In the genomic region with DNA sequence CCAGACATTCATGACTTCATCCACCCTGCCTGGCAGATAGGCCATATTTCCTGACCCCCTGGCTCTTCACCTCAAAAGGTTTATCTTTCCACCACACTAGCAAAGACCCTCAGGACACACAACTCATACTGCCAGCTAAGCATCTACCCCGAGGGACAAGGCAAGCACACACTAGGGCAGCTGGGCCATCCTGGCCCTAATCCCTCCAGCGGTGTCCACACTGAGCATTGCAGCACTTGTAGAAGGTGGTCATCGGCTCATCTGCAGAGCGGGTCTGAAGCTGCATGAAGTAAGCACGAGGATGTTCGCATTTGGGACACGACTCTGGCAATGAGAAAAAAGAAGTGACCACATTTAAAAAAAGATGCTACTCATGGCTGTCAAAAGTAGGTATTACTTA, we compare ENCODE assay signal across 24 cellular contexts. TPM values are rescaled to one million over a fixed set of nuclear protein-coding genes. Genes with fewer than 3 reads are reported as not detected.
A peak's percentile ranks its signal among the peaks of the same experiment; 100 is the strongest.
DNase-seq lines count a peak whose midpoint lies in the region; ATAC-seq and TF ChIP-seq lines count a peak whose summit lies in the region.
"Had no signal": no experiment of that assay in that cellular context is flagged by ENCODE, and none has a peak within 500 bp of the region (broad histone marks: within the 10 kb centered on the region; RNA-seq: fewer than 3 reads in every experiment).

No MANE protein-coding gene starts in this region.

- peak overlapping the region; percentile 56 for H3K27ac Mint-ChIP-seq in activated CD4-positive, alpha-beta T cell treated with anti-CD3 and anti-CD28 coated beads, Interleukin-2, amount 10 ng/mL, durations not matched to agents 24 days and 14 days
- peak overlapping the region; percentile 10 for H3K27ac Mint-ChIP-seq in activated T-helper 1 cell treated with anti-CD3 and anti-CD28 coated beads, Interleukin-12 subunit alpha, Interleukin-12 subunit beta, Interleukin-2, Interleukin-4 antibody, amounts not matched to agents 30 ng/mL and 10 ng/mL and 1 ng/mL, durations not matched to agents 14 hours and 24 hours and 36 hours

- no peaks in the 10 kb centered on the region for H3K27me3 Mint-ChIP-seq in activated CD4-positive, alpha-beta T cell treated with anti-CD3 and anti-CD28 coated beads, Interleukin-2, amount 10 ng/mL, durations not matched to agents 24 days and 14 days
- H3K27me3 Mint-ChIP-seq in activated T-helper 1 cell treated with anti-CD3 and anti-CD28 coated beads, Interleukin-12 subunit alpha, Interleukin-12 subunit beta, Interleukin-2, Interleukin-4 antibody, amounts not matched to agents 30 ng/mL and 10 ng/mL and 1 ng/mL, durations not matched to agents 14 hours and 24 hours and 36 hours (ENCODE audit: insufficient read depth), result no peaks in the 10 kb centered on the region

- no peak overlapping the region for H3K27ac ChIP-seq in right atrium auricular region
- H3K27ac ChIP-seq: 22Rv1, HL-60, PC-9, SJSA1 had no signal

- no peaks in the 10 kb centered on the region for H3K9me3 ChIP-seq in right atrium auricular region
- H3K9me3 ChIP-seq: SJSA1 had no signal

- H3K4me3 Mint-ChIP-seq in activated CD4-positive, alpha-beta T cell treated with anti-CD3 and anti-CD28 coated beads, Interleukin-2, amount 10 ng/mL, durations not matched to agents 24 days and 14 days, result no peak overlapping the region
- no peak overlapping the region for H3K4me3 Mint-ChIP-seq in activated T-helper 1 cell treated with anti-CD3 and anti-CD28 coated beads, Interleukin-12 subunit alpha, Interleukin-12 subunit beta, Interleukin-2, Interleukin-4 antibody, amounts not matched to agents 30 ng/mL and 10 ng/mL and 1 ng/mL, durations not matched to agents 14 hours and 24 hours and 36 hours

- peaks cover 70% of the 10 kb centered on the region for H3K36me3 Mint-ChIP-seq in activated CD4-positive, alpha-beta T cell treated with anti-CD3 and anti-CD28 coated beads, Interleukin-2, amount 10 ng/mL, durations not matched to agents 24 days and 14 days (ENCODE audit: low read depth)
- H3K36me3 Mint-ChIP-seq in activated T-helper 1 cell treated with anti-CD3 and anti-CD28 coated beads, Interleukin-12 subunit alpha, Interleukin-12 subunit beta, Interleukin-2, Interleukin-4 antibody, amounts not matched to agents 30 ng/mL and 10 ng/mL and 1 ng/mL, durations not matched to agents 14 hours and 24 hours and 36 hours (ENCODE audit: low read depth), result peaks cover 48% of the 10 kb centered on the region

- H3K9me3 Mint-ChIP-seq in activated CD4-positive, alpha-beta T cell treated with anti-CD3 and anti-CD28 coated beads, Interleukin-2, amount 10 ng/mL, durations not matched to agents 24 days and 14 days, result no peaks in the 10 kb centered on the region
- H3K9me3 Mint-ChIP-seq in activated T-helper 1 cell treated with anti-CD3 and anti-CD28 coated beads, Interleukin-12 subunit alpha, Interleukin-12 subunit beta, Interleukin-2, Interleukin-4 antibody, amounts not matched to agents 30 ng/mL and 10 ng/mL and 1 ng/mL, durations not matched to agents 14 hours and 24 hours and 36 hours, result no peaks in the 10 kb centered on the region

- no peak for TF ChIP-seq CTCF in right atrium auricular region (IDR thresholded peaks at IDR 0.05)
- TF ChIP-seq CTCF in omental fat pad (IDR thresholded peaks at IDR 0.05), result no peak

- intact Hi-C loops in activated CD4-positive, alpha-beta T cell treated with anti-CD3 and anti-CD28 coated beads, Interleukin-2, amount 10 ng/mL, durations not matched to agents 24 days and 14 days (cut with micrococcal nuclease), result no loop called here
- intact Hi-C loops in Right ventricle myocardium inferior (cut with DNase I), result no loop called here
- intact Hi-C loops in activated T-helper 1 cell treated with anti-CD3 and anti-CD28 coated beads, Interleukin-12 subunit alpha, Interleukin-12 subunit beta, Interleukin-2, Interleukin-4 antibody, amounts not matched to agents 30 ng/mL and 10 ng/mL and 1 ng/mL, durations not matched to agents 14 hours and 24 hours and 36 hours (cut with micrococcal nuclease), result no loop called here

- H3K4me1 Mint-ChIP-seq in activated CD4-positive, alpha-beta T cell treated with anti-CD3 and anti-CD28 coated beads, Interleukin-2, amount 10 ng/mL, durations not matched to agents 24 days and 14 days, result peaks cover 34% of the 10 kb centered on the region
- H3K4me1 Mint-ChIP-seq in activated T-helper 1 cell treated with anti-CD3 and anti-CD28 coated beads, Interleukin-12 subunit alpha, Interleukin-12 subunit beta, Interleukin-2, Interleukin-4 antibody, amounts not matched to agents 30 ng/mL and 10 ng/mL and 1 ng/mL, durations not matched to agents 14 hours and 24 hours and 36 hours (ENCODE audit: low read depth), result peaks cover 27% of the 10 kb centered on the region

- no peak for ATAC-seq in Right ventricle myocardium inferior
- peak; percentile 44 for ATAC-seq in omental fat pad (ENCODE audit: low FRiP score)
- no peak for ATAC-seq in GM19395 (IDR thresholded peaks at IDR 0.05; ENCODE audit: unreplicated experiment)

- no peak for DNase-seq in activated CD4-positive, alpha-beta T cell treated with anti-CD3 and anti-CD28 coated beads, Interleukin-2, amount 10 ng/mL, durations not matched to agents 24 days and 14 days
- DNase-seq in activated CD4-positive, alpha-beta T cell treated with anti-CD3 and anti-CD28 coated beads for 1 hour, result no peak
- DNase-seq in Right ventricle myocardium inferior (ENCODE audit: missing footprints) (peak; percentile 35), right atrium auricular region (ENCODE audit: low spot score) (no peak), omental fat pad (ENCODE audit: low spot score) (no peak), NCI-H748 treated with DMSO at 0.1 percent for 48 hours (lab: John Stamatoyannopoulos, UW) (no peak)
- DNase-seq in activated T-helper 1 cell treated with anti-CD3 and anti-CD28 coated beads, Interleukin-12 subunit alpha, Interleukin-12 subunit beta, Interleukin-2, Interleukin-4 antibody, amounts not matched to agents 30 ng/mL and 10 ng/mL and 1 ng/mL, durations not matched to agents 14 hours and 24 hours and 36 hours (ENCODE audit: low spot score), result no peak
- DNase-seq: DMS153; DND-41; HCEC 1CT; NCI-H1105 treated with DMSO at 0.1 percent for 48 hours; NCI-H146; NCI-H1930; NCI-H2107; NCI-H446; NCI-H524 treated with DMSO at 0.1 percent for 48 hours; NCI-H82; NK-92 treated with Interleukin-12 subunit alpha and Interleukin-12 subunit beta, amount 100 ng/mL, for 24 hours; PC-9; Right ventricle myocardium superior had no signal

- no peaks in the 10 kb centered on the region for H3K36me3 ChIP-seq in right atrium auricular region

- H3K4me3 ChIP-seq in right atrium auricular region, result no peak overlapping the region
- H3K4me3 ChIP-seq: PC-9, SJSA1 had no signal

- no peaks in the 10 kb centered on the region for H3K27me3 ChIP-seq in right atrium auricular region
- H3K27me3 ChIP-seq: SJSA1 had no signal

- peaks cover 0 to 6% of the 10 kb centered on the region in 2 donors for H3K4me1 ChIP-seq in right atrium auricular region
- H3K4me1 ChIP-seq: SJSA1 had no signal

RNA-seq across cellular contexts. Expression of a gene that starts 6.2 kb away (rescaled TPM):
- total RNA-seq in activated CD4-positive, alpha-beta T cell treated with anti-CD3 and anti-CD28 coated beads, Interleukin-2, amount 10 ng/mL, durations not matched to agents 24 days and 14 days, result 88.9 and 89.8 TPM in 2 replicates
- 11.3 TPM for total RNA-seq in Right ventricle myocardium inferior
- 1 to 10 TPM; 4.0 TPM for total RNA-seq in right atrium auricular region
- total RNA-seq in activated T-helper 1 cell treated with anti-CD3 and anti-CD28 coated beads, Interleukin-12 subunit alpha, Interleukin-12 subunit beta, Interleukin-2, Interleukin-4 antibody, amounts not matched to agents 30 ng/mL and 10 ng/mL and 1 ng/mL, durations not matched to agents 14 hours and 24 hours and 36 hours, result 90.6 and 91.3 TPM in 2 replicates
- 1 to 10 TPM; 3.4 to 6.3 (median 4.1) TPM for total RNA-seq in omental fat pad

RNA-seq across cellular contexts. Expression of a gene that starts 6.4 kb away (rescaled TPM):
- total RNA-seq in activated CD4-positive, alpha-beta T cell treated with anti-CD3 and anti-CD28 coated beads, Interleukin-2, amount 10 ng/mL, durations not matched to agents 24 days and 14 days, result 97.7 and 99.9 TPM in 2 replicates
- total RNA-seq in Right ventricle myocardium inferior (80.7 TPM), right atrium auricular region (10 to 100 TPM; 47.1 to 78.3 TPM), omental fat pad (10 to 100 TPM; 14.1 to 20.3 (median 17.6) TPM)
- total RNA-seq in activated T-helper 1 cell treated with anti-CD3 and anti-CD28 coated beads, Interleukin-12 subunit alpha, Interleukin-12 subunit beta, Interleukin-2, Interleukin-4 antibody, amounts not matched to agents 30 ng/mL and 10 ng/mL and 1 ng/mL, durations not matched to agents 14 hours and 24 hours and 36 hours, result 98.9 and 101 TPM in 2 replicates

RNA-seq across cellular contexts. Expression of a gene that starts 25.2 kb away (rescaled TPM):
- 0.26 and 0.76 TPM in 2 replicates for total RNA-seq in activated CD4-positive, alpha-beta T cell treated with anti-CD3 and anti-CD28 coated beads, Interleukin-2, amount 10 ng/mL, durations not matched to agents 24 days and 14 days
- total RNA-seq in Right ventricle myocardium inferior, result 24.5 TPM
- total RNA-seq in right atrium auricular region, result 10 to 100 TPM; 12.0 to 25.4 TPM
- total RNA-seq in activated T-helper 1 cell treated with anti-CD3 and anti-CD28 coated beads, Interleukin-12 subunit alpha, Interleukin-12 subunit beta, Interleukin-2, Interleukin-4 antibody, amounts not matched to agents 30 ng/mL and 10 ng/mL and 1 ng/mL, durations not matched to agents 14 hours and 24 hours and 36 hours, result 0.52 and 0.96 TPM in 2 replicates
- 10 to 100 TPM; 17.7 to 66.8 (median 18.8) TPM for total RNA-seq in omental fat pad

RNA-seq across cellular contexts. Expression of a gene that starts 30.8 kb away (rescaled TPM):
- 68.4 and 72.6 TPM in 2 replicates for total RNA-seq in activated CD4-positive, alpha-beta T cell treated with anti-CD3 and anti-CD28 coated beads, Interleukin-2, amount 10 ng/mL, durations not matched to agents 24 days and 14 days
- 37.2 TPM for total RNA-seq in Right ventricle myocardium inferior
- total RNA-seq in right atrium auricular region, result 10 to 100 TPM; 47.7 to 84.0 TPM
- 73.9 and 77.5 TPM in 2 replicates for total RNA-seq in activated T-helper 1 cell treated with anti-CD3 and anti-CD28 coated beads, Interleukin-12 subunit alpha, Interleukin-12 subunit beta, Interleukin-2, Interleukin-4 antibody, amounts not matched to agents 30 ng/mL and 10 ng/mL and 1 ng/mL, durations not matched to agents 14 hours and 24 hours and 36 hours
- total RNA-seq in omental fat pad, result 100 to 1,000 TPM in 1 of 4 donors, 10 to 100 TPM in 3; 49.1 to 107 (median 87.2) TPM
